In the genomic region with DNA sequence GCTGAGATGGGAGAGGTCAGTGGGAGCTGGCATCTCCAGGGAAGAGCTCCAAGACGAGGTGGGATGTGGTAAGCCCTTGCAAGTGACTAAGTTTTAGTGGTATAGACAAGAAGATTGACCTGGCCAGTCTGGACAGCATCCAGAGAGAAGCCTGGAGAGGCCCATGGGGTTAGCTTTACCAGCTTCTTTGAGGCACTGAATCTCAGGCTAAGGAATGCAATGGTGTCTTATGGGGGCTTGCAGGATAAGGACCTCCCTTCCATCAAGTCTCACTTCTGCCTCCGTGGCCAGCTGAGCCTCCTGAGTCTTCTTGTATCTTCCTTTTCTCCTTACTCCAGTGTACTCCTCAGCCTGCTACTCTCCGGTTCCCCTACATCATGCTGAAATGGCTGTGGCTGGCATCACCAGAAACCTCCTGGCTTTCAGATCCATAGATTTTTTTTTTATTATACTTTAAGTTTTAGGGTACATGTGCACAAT, we compare ENCODE assay signal across 17 cellular contexts. TPM values are rescaled to one million over a fixed set of nuclear protein-coding genes. Genes with fewer than 3 reads are reported as not detected.
DNase-seq lines count a peak whose midpoint lies in the region; ATAC-seq and TF ChIP-seq lines count a peak whose summit lies in the region.
"Had no signal": no experiment of that assay in that cellular context is flagged by ENCODE, and none has a peak within 500 bp of the region (broad histone marks: within the 10 kb centered on the region; RNA-seq: fewer than 3 reads in every experiment).

No MANE protein-coding gene starts in this region.

- intact Hi-C loops in spleen (cut with DNase I; ENCODE audit: low total_unique reads) (loop anchor here (5.0 to 10.0 kb wide), 2 partner anchors 53 to 54 kb away; a partner anchor contains a TSS), colonic mucosa (cut with DNase I) (loop anchor here (5.0 to 10.0 kb wide), 2 partner anchors 33 to 54 kb away; a partner anchor contains a TSS)

- WGBS in spleen, 5 donors = 81 to 84% (median 82%) methylated on average over 3 of the region's 3 CpGs

- H3K27ac Mint-ChIP-seq in chondrocyte (ENCODE audit: unreplicated experiment) = no peak overlapping the region
- H3K27ac Mint-ChIP-seq: HFFc6 had no signal

- no peak overlapping the region for H3K4me3 ChIP-seq in MG63
- no peak overlapping the region for H3K4me3 ChIP-seq in spleen
- H3K4me3 ChIP-seq in colonic mucosa = no peak overlapping the region
- H3K4me3 ChIP-seq: BLaER1 treated with 17β-estradiol and CSF1 and Interleukin-3, amounts not matched to agents 10 nM and 100 nM had no signal

- no peak overlapping the region for H3K9ac ChIP-seq in colonic mucosa (ENCODE audit: low read depth in 2 of 2, low read length in 2 of 2)
- H3K9ac ChIP-seq: BLaER1 treated with 17β-estradiol and CSF1 and Interleukin-3, amounts not matched to agents 10 nM and 100 nM; KMS-11 had no signal

- H3K9me3 ChIP-seq in MG63 (peaks cover 8% of the 10 kb centered on the region), spleen (peaks cover 0 to 4% (median 0%) of the 10 kb centered on the region in 8 donors), colonic mucosa (no peaks in the 10 kb centered on the region)

- no peak overlapping the region for H3K27ac ChIP-seq in spleen
- no peak overlapping the region for H3K27ac ChIP-seq in colonic mucosa
- H3K27ac ChIP-seq: BLaER1 treated with 17β-estradiol and CSF1 and Interleukin-3, amounts not matched to agents 10 nM and 100 nM; KMS-11 had no signal

- TF ChIP-seq CTCF in chondrocyte (IDR thresholded peaks at IDR 0.05) (no peak), spleen (IDR thresholded peaks at IDR 0.05 in 8 of 11, conservative IDR thresholded peaks at IDR 0.05 in 3 of 11) (no peak), colonic mucosa (IDR thresholded peaks at IDR 0.05) (no peak)

- H3K4me1 Mint-ChIP-seq in chondrocyte (ENCODE audit: low read depth) = peaks cover 37% of the 10 kb centered on the region

- H3K4me1 ChIP-seq in spleen (peaks cover 4 to 39% (median 37%) of the 10 kb centered on the region in 6 donors), colonic mucosa (peaks cover 16% of the 10 kb centered on the region)

- H3K27me3 ChIP-seq in MG63 (no peaks in the 10 kb centered on the region), spleen (replicated peaks in 1 of 7) (no peaks in the 10 kb centered on the region), colonic mucosa (no peaks in the 10 kb centered on the region)
- H3K27me3 ChIP-seq: BLaER1 treated with 17β-estradiol and CSF1 and Interleukin-3, amounts not matched to agents 10 nM and 100 nM had no signal

- peak; percentile 20 for DNase-seq in activated CD4-positive, CD25-positive, alpha-beta regulatory T cell treated with anti-CD3 and anti-CD28 coated beads, Interleukin-2, amount 50 U/mL, for 72 hours
- DNase-seq in MG63 (peak; percentile 36), chondrocyte (ENCODE audit: low spot score) (peak; percentile 53), spleen (peak; percentile 37), colonic mucosa (no peak), NOMO-1 treated with dmso at 0.1 percent for 144 hours (lab: John Stamatoyannopoulos, UW; ENCODE audit: unreplicated experiment) (no peak)
- DNase-seq: 8988T, HFFc6, NCI-H1105, NCI-H1694 treated with DMSO at 0.1 percent for 48 hours, NCI-H226, NCI-H524 treated with DMSO at 0.1 percent for 48 hours had no signal

- TF ChIP-seq POLR2A in spleen (IDR thresholded peaks at IDR 0.05) = no peak

- no peaks in the 10 kb centered on the region for H3K27me3 Mint-ChIP-seq in chondrocyte (ENCODE audit: low read depth)

- peaks cover 4% of the 10 kb centered on the region for H3K36me3 Mint-ChIP-seq in chondrocyte (ENCODE audit: low read depth)

- no peaks in the 10 kb centered on the region for H3K36me3 ChIP-seq in MG63
- H3K36me3 ChIP-seq in spleen = no peaks in the 10 kb centered on the region
- no peaks in the 10 kb centered on the region for H3K36me3 ChIP-seq in colonic mucosa
- H3K36me3 ChIP-seq: BLaER1 treated with 17β-estradiol and CSF1 and Interleukin-3, amounts not matched to agents 10 nM and 100 nM had no signal

- no peak overlapping the region for H3K4me3 Mint-ChIP-seq in chondrocyte (ENCODE audit: unreplicated experiment)
- H3K4me3 Mint-ChIP-seq: HFFc6 had no signal

- ATAC-seq in activated CD4-positive, CD25-positive, alpha-beta regulatory T cell treated with anti-CD3 and anti-CD28 coated beads, Interleukin-2, amount 50 U/mL, for 24 hours = no peak
- ATAC-seq in HG02870 (IDR thresholded peaks at IDR 0.05; ENCODE audit: unreplicated experiment) = no peak
- ATAC-seq: HepG2 had no signal

- H3K9me3 Mint-ChIP-seq in chondrocyte (ENCODE audit: low read depth) = peaks cover 10% of the 10 kb centered on the region

RNA-seq across cellular contexts. Expression of a gene that starts 56.5 kb away (rescaled TPM):
- 42.0 and 47.4 TPM in 2 replicates for total RNA-seq in MG63 (2014; rRNA removed; shearing (Covaris generic); ENCODE audit: low replicate concordance)
- total RNA-seq in chondrocyte (16.3 to 17.6 TPM (median 16.8 TPM) in 3 replicates), spleen (100 to 1,000 TPM in 3 of 7 donors, 10 to 100 TPM in 4; 85.9 to 131 (median 95.9) TPM), colonic mucosa (10 to 100 TPM; 24.1 to 33.3 TPM)
- polyA plus RNA-seq in spleen = 10 to 100 TPM; 12.3 to 30.8 (median 14.8) TPM

RNA-seq across cellular contexts. Expression of a gene that starts 57.3 kb away (rescaled TPM):
- total RNA-seq in MG63 (2014; rRNA removed; shearing (Covaris generic); ENCODE audit: low replicate concordance) = 116 and 161 TPM in 2 replicates
- total RNA-seq in chondrocyte = 14.8 to 18.9 TPM (median 15.2 TPM) in 3 replicates
- 10 to 100 TPM; 13.1 to 16.5 (median 14.2) TPM for total RNA-seq in spleen
- 10 to 100 TPM; 24.5 to 42.7 (median 30.8) TPM for polyA plus RNA-seq in spleen
- total RNA-seq in colonic mucosa = 10 to 100 TPM; 14.5 to 26.3 TPM

Comparison
In these comparisons a context has a peak if more than half of its experiments do, and no peak if none do; other contexts are left out.
1. DNase-seq: peak in activated CD4-positive, CD25-positive, alpha-beta regulatory T cell treated with anti-CD3 and anti-CD28 coated beads, Interleukin-2, amount 50 U/mL, for 72 hours (single experiment), MG63 (single experiment), chondrocyte (single experiment) and spleen (single experiment); none in colonic mucosa (single experiment) and NOMO-1 treated with dmso at 0.1 percent for 144 hours (single experiment).